11 cellular contexts compared by ENCODE assay signal in the genomic region with DNA sequence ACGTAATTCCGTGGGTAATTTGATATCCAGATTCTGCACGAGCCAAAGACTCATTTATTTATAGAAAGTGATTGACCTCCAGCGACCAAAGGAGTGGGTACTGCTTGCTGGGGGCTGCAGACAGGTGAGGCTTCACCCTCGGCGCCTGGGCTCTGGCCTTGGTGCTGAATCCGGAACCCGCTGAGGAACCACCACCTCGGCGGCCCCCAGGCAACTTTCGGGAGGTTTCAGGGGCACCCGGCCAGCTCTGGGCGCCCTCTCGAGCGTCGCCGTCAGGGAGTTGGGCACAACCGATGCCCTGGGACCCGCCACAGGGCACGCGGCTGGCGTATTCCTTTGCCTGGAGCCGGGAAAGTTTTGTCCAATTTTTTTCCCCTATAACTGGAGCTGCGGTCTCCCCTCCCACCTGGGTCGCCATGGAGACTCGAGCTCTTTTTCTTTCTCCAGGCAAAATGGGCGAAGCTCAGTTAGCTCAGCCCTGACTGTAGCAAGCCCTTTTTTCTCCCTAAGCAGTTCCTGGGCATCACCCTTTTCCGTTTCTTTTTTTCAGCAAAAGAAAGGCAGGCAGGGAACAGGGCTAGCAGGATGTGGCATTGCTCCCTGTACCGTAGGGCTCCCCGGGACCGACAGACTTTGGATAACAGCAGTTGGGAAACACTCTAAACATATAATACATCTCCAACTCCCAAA. TPM values are rescaled to one million over a fixed set of nuclear protein-coding genes. Genes with fewer than 3 reads are reported as not detected.
A peak's percentile ranks its signal among the peaks of the same experiment; 100 is the strongest.
DNase-seq lines count a peak whose midpoint lies in the region; ATAC-seq and TF ChIP-seq lines count a peak whose summit lies in the region.
"Had no signal": no experiment of that assay in that cellular context is flagged by ENCODE, and none has a peak within 500 bp of the region (broad histone marks: within the 10 kb centered on the region; RNA-seq: fewer than 3 reads in every experiment).

No MANE protein-coding gene starts in this region.

- no peak for TF ChIP-seq CTCF in ovary (IDR thresholded peaks at IDR 0.05)

- H3K9me3 ChIP-seq in ovary = peaks cover 0 to 7% of the 10 kb centered on the region in 2 donors

- peak; percentile 12 for DNase-seq in stimulated activated CD4-positive, alpha-beta T cell treated with anti-CD3 and anti-CD28 coated beads, Interleukin-4, amount 100 ng/mL, for 1 hour
- no peak for DNase-seq in stimulated activated CD4-positive, alpha-beta T cell treated with anti-CD3 and anti-CD28 coated beads, Interleukin-2, amount 100 ng/mL, for 48 hours
- DNase-seq in RPMI7951 (ENCODE audit: low read depth) (peak; percentile 22), hepatic stellate cell (ENCODE audit: low spot score) (peak; percentile 52), DMS53 treated with DMSO at 0.1 percent for 48 hours (lab: John Stamatoyannopoulos, UW; ENCODE audit: unreplicated experiment) (no peak), ovary (no peak)

- no peak overlapping the region for H3K4me3 ChIP-seq in ovary

- ATAC-seq in HG03469 (IDR thresholded peaks at IDR 0.05; ENCODE audit: unreplicated experiment) (no peak), HG02840 (IDR thresholded peaks at IDR 0.05; ENCODE audit: low FRiP score, unreplicated experiment) (no peak)

- H3K27ac ChIP-seq in ovary = no peak overlapping the region
- H3K27ac ChIP-seq: parathyroid adenoma had no signal

- no peaks in the 10 kb centered on the region for H3K4me1 ChIP-seq in ovary (ENCODE audit: insufficient read depth)

- no peak for TF ChIP-seq EP300 in ovary (IDR thresholded peaks at IDR 0.05)

- intact Hi-C loops in ovary (cut with DNase I) = no loop called here

- H3K36me3 ChIP-seq in ovary = no peaks in the 10 kb centered on the region

- H3K27me3 ChIP-seq in ovary = no peaks in the 10 kb centered on the region

- WGBS in ovary, 3 donors = 2 to 7% (median 5%) methylated on average over 31 of the region's 31 CpGs

- no peak for TF ChIP-seq POLR2A in ovary (IDR thresholded peaks at IDR 0.05)

RNA-seq across cellular contexts. Expression of a gene that starts 1.9 kb away (rescaled TPM):
- total RNA-seq in RPMI7951 (2014; rRNA removed; shearing (Covaris generic)) = not detected in 2 replicates
- not detected for total RNA-seq in ovary
- polyA plus RNA-seq in ovary = under 1 TPM in 1 of 2 donors, not detected in 1; 0.01 TPM
- total RNA-seq: dermis microvascular lymphatic vessel endothelial cell; T-helper 1 cell treated with Interleukin-12 subunit alpha and Interleukin-12 subunit beta and Interleukin-4 antibody, amounts not matched to agents 30 ng/mL and 1 ng/mL, for 36 hours had no signal

Comparison
In these comparisons a context has a peak if more than half of its experiments do, and no peak if none do; other contexts are left out.
1. DNase-seq: peak in stimulated activated CD4-positive, alpha-beta T cell treated with anti-CD3 and anti-CD28 coated beads, Interleukin-4, amount 100 ng/mL, for 1 hour (single experiment), RPMI7951 (single experiment) and hepatic stellate cell (single experiment); none in stimulated activated CD4-positive, alpha-beta T cell treated with anti-CD3 and anti-CD28 coated beads, Interleukin-2, amount 100 ng/mL, for 48 hours (0 of 2), DMS53 treated with DMSO at 0.1 percent for 48 hours (single experiment) and ovary (0 of 5).